ENCODE assay signal across 2 cellular contexts in the genomic region with DNA sequence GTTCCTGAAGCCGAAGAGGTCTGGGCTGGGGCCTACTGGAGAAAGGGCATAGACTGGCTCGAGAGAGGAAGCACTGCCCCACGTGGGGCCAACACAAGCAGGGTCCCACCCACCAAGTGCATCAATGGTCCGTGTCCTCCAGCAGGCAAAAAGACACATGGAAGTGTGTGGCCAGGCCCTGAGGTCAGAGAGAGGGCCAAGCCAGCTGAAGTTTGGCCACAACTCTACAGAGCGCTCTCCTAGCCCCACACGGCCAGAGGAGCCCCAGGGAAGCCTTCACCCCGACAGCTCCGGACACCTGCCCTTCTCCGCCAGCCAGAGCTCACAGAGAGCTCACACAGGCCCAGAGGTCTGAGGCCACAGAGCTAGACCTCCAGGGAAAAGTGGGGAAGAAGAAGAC.
TF ChIP-seq lines count a peak whose summit lies in the region.

No MANE protein-coding gene starts in this region.

TF ChIP-seq in IMR-90, 13 proteins besides CTCF, POLR2A, EP300 and RAD21:
- TF ChIP-seq FOS (IDR thresholded peaks at IDR 0.05; ENCODE audit: low read depth, low read length) (no peak), MAFK (IDR thresholded peaks at IDR 0.05; ENCODE audit: low read depth, low read length) (no peak), MXI1 (IDR thresholded peaks at IDR 0.05; ENCODE audit: borderline replicate concordance, low read depth, low read length) (no peak), BHLHE40 (IDR thresholded peaks at IDR 0.05; ENCODE audit: low read depth, low read length) (no peak), CEBPB (IDR thresholded peaks at IDR 0.05; ENCODE audit: low read depth, low read length) (no peak), MAZ (IDR thresholded peaks at IDR 0.05; ENCODE audit: borderline replicate concordance, low read depth, low read length) (no peak), RFX5 (IDR thresholded peaks at IDR 0.05; ENCODE audit: low read depth, low read length) (no peak), CHD1 (IDR thresholded peaks at IDR 0.05; ENCODE audit: low read depth, low read length) (no peak), RCOR1 (IDR thresholded peaks at IDR 0.05; ENCODE audit: insufficient replicate concordance, low read length) (no peak), NFE2L2 (IDR thresholded peaks at IDR 0.05; ENCODE audit: low read depth, low read length) (no peak), SMC3 (IDR thresholded peaks at IDR 0.05; ENCODE audit: low read depth, low read length) (no peak)
- TF ChIP-seq, protein P1, sequence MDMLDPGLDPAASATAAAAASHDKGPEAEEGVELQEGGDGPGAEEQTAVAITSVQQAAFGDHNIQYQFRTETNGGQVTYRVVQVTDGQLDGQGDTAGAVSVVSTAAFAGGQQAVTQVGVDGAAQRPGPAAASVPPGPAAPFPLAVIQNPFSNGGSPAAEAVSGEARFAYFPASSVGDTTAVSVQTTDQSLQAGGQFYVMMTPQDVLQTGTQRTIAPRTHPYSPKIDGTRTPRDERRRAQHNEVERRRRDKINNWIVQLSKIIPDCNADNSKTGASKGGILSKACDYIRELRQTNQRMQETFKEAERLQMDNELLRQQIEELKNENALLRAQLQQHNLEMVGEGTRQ (IDR thresholded peaks at IDR 0.05; ENCODE audit: low read depth, low read length): no peak
- TF ChIP-seq, protein P2, sequence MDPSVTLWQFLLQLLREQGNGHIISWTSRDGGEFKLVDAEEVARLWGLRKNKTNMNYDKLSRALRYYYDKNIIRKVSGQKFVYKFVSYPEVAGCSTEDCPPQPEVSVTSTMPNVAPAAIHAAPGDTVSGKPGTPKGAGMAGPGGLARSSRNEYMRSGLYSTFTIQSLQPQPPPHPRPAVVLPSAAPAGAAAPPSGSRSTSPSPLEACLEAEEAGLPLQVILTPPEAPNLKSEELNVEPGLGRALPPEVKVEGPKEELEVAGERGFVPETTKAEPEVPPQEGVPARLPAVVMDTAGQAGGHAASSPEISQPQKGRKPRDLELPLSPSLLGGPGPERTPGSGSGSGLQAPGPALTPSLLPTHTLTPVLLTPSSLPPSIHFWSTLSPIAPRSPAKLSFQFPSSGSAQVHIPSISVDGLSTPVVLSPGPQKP (IDR thresholded peaks at IDR 0.05; ENCODE audit: borderline replicate concordance, low read depth, low read length): no peak
TF ChIP-seq in IMR-90: peak in this region for 0.

TF ChIP-seq in endothelial cell of umbilical vein, 7 proteins besides CTCF, POLR2A, EP300 and RAD21:
- no peak for TF ChIP-seq JUN (IDR thresholded peaks at IDR 0.05; ENCODE audit: borderline replicate concordance, insufficient read depth, insufficient read length, low read depth)
- TF ChIP-seq MYC (IDR thresholded peaks at IDR 0.05; ENCODE audit: low read depth, low read length): no peak
- no peak for TF ChIP-seq EZH2 (IDR thresholded peaks at IDR 0.05; ENCODE audit: borderline replicate concordance, low read depth, low read length, severe bottlenecking)
- no peak for TF ChIP-seq FOS (IDR thresholded peaks at IDR 0.05; ENCODE audit: borderline replicate concordance, insufficient read depth, low read length)
- TF ChIP-seq, protein P3, sequence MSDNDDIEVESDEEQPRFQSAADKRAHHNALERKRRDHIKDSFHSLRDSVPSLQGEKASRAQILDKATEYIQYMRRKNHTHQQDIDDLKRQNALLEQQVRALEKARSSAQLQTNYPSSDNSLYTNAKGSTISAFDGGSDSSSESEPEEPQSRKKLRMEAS (IDR thresholded peaks at IDR 0.05; ENCODE audit: insufficient read depth, insufficient read length): no peak
- TF ChIP-seq POLR2AphosphoS5 (IDR thresholded peaks at IDR 0.05; ENCODE audit: insufficient read depth, low read depth, low read length): no peak
- TF ChIP-seq GATA2 (IDR thresholded peaks at IDR 0.05; ENCODE audit: insufficient read depth, insufficient read length, low read depth, low read length): no peak
